2 cellular contexts compared by ENCODE assay signal in the genomic region with DNA sequence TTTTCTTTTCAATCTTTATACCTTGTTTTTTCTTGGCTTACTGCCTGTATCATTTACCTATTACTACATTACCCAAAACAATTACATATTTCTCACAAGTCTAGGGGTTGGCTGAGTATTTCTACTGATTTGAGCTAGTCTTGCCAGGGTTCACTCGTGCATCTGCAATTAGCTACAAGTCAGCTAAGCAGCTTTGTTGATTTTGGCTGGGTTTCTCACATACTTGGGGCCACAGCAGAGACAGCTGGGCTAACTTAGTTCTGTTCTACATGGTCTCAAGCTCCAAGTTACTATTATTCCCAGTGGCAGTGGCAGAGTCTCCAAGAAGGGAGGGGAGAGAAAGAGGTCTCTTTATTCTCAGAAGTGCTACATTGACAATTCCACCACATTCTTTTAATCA.
TF ChIP-seq lines count a peak whose summit lies in the region.

No MANE protein-coding gene starts in this region.

TF ChIP-seq in endothelial cell of umbilical vein, 7 proteins besides CTCF, POLR2A, EP300 and RAD21 (continued from another document):
- TF ChIP-seq GATA2 (IDR thresholded peaks at IDR 0.05; ENCODE audit: insufficient read depth, insufficient read length, low read depth, low read length) (no peak), EZH2 (IDR thresholded peaks at IDR 0.05; ENCODE audit: borderline replicate concordance, low read depth, low read length, severe bottlenecking) (no peak), JUN (IDR thresholded peaks at IDR 0.05; ENCODE audit: borderline replicate concordance, insufficient read depth, insufficient read length, low read depth) (no peak), FOS (IDR thresholded peaks at IDR 0.05; ENCODE audit: borderline replicate concordance, insufficient read depth, low read length) (no peak)
- TF ChIP-seq, protein P1, sequence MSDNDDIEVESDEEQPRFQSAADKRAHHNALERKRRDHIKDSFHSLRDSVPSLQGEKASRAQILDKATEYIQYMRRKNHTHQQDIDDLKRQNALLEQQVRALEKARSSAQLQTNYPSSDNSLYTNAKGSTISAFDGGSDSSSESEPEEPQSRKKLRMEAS (IDR thresholded peaks at IDR 0.05; ENCODE audit: insufficient read depth, insufficient read length): no peak

TF ChIP-seq in HepG2, 621 proteins besides CTCF, POLR2A, EP300 and RAD21 (continued from another document):
- TF ChIP-seq ZNF207 (IDR thresholded peaks at IDR 0.05; ENCODE audit: borderline replicate concordance): no peak
